ENCODE assay signal across 15 cellular contexts in the genomic region with DNA sequence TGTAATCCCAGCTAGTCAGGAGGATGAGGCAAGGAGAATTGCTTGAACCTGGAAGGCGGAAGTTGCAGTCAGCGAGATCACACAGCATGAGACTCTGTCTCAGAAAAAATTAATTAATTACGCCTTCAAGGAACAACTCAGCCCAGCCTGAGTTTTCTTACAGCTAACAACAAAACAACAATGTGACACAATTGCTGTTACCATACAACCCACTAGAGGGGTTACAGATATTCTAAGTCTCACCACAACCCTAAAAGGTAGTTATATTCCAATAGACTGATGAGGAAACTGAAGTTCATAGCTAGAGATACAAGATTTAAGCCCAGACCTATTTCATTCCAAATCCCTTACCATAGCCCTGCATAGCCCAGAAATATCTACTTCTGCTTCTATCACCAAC. TPM values are rescaled to one million over a fixed set of nuclear protein-coding genes. Genes with fewer than 3 reads are reported as not detected.
DNase-seq lines count a peak whose midpoint lies in the region; ATAC-seq and TF ChIP-seq lines count a peak whose summit lies in the region.
"Had no signal": no experiment of that assay in that cellular context is flagged by ENCODE, and none has a peak within 500 bp of the region (broad histone marks: within the 10 kb centered on the region; RNA-seq: fewer than 3 reads in every experiment).

No MANE protein-coding gene starts in this region.

- in situ Hi-C loops in ACHN (cut with HindIII; ENCODE audit: low pct_ligation_motif_present, low pct_unique_long_range_greater_than_20kb, low sequenced_read_pairs) = no loop called here

- H3K9me3 Mint-ChIP-seq in central memory CD8-positive, alpha-beta T cell = no peaks in the 10 kb centered on the region
- H3K9me3 Mint-ChIP-seq: stimulated activated memory B cell treated with anti-CD40 and anti-IgM and Interleukin-4, amounts not matched to agents 10 μg/mL and 1 μg/mL and 100 μg/mL, for 72 hours had no signal

- ATAC-seq in right cardiac atrium = no peak
- no peak for ATAC-seq in central memory CD8-positive, alpha-beta T cell (replicated peaks; ENCODE audit: extremely low read depth, poor library complexity, severe bottlenecking)
- ATAC-seq: foreskin keratinocyte; K562; left lobe of liver; stimulated activated memory B cell treated with anti-CD40 and anti-IgM and Interleukin-4, amounts not matched to agents 10 μg/mL and 1 μg/mL and 100 μg/mL, for 72 hours had no signal

- H3K27ac ChIP-seq in left ventricle myocardium inferior (replicated peaks) (peak overlapping the region; percentile 98), right cardiac atrium (ENCODE audit: low read length) (no peak overlapping the region)
- H3K27ac ChIP-seq: foreskin keratinocyte had no signal

- TF ChIP-seq CTCF in left ventricle myocardium inferior (IDR thresholded peaks at IDR 0.05; ENCODE audit: borderline replicate concordance) = no peak

- H3K4me1 Mint-ChIP-seq in central memory CD8-positive, alpha-beta T cell = peaks cover 68% of the 10 kb centered on the region

- H3K27me3 ChIP-seq in left ventricle myocardium inferior (ENCODE audit: low read depth) (no peaks in the 10 kb centered on the region), right cardiac atrium (ENCODE audit: control insufficient read depth, insufficient read depth) (no peaks in the 10 kb centered on the region)
- H3K27me3 ChIP-seq: foreskin keratinocyte had no signal

- H3K27me3 Mint-ChIP-seq in central memory CD8-positive, alpha-beta T cell = no peaks in the 10 kb centered on the region
- H3K27me3 Mint-ChIP-seq: stimulated activated memory B cell treated with anti-CD40 and anti-IgM and Interleukin-4, amounts not matched to agents 10 μg/mL and 1 μg/mL and 100 μg/mL, for 72 hours had no signal

- WGBS in right cardiac atrium = 100% methylated on average over 3 of the region's 3 CpGs

- no peaks in the 10 kb centered on the region for H3K9me3 ChIP-seq in left ventricle myocardium inferior (replicated peaks)
- H3K9me3 ChIP-seq in right cardiac atrium (ENCODE audit: control insufficient read depth, low read length) = no peaks in the 10 kb centered on the region

- intact Hi-C loops in left ventricle myocardium inferior (cut with micrococcal nuclease) = loop anchor here (5.0 to 10.0 kb wide), 2 partner anchors 85 to 132 kb away; no protein-coding TSS in a partner anchor
- intact Hi-C loops in right cardiac atrium (cut with DNase I) = loop anchor here in 3 of 4 donors (5.0 to 10.0 kb wide), 3 partner anchors 75 to 135 kb away; no protein-coding TSS in a partner anchor

- no peak overlapping the region for H3K4me3 ChIP-seq in left ventricle myocardium inferior
- H3K4me3 ChIP-seq in right cardiac atrium (ENCODE audit: low read length) = no peak overlapping the region
- H3K4me3 ChIP-seq: K562 had no signal

- peaks cover 68% of the 10 kb centered on the region for H3K4me1 ChIP-seq in left ventricle myocardium inferior
- H3K4me1 ChIP-seq in right cardiac atrium (ENCODE audit: control insufficient read depth, insufficient read depth, low read length) = no peaks in the 10 kb centered on the region

- H3K36me3 ChIP-seq in left ventricle myocardium inferior = no peaks in the 10 kb centered on the region

- DNase-seq in left ventricle myocardium inferior (no peak), right cardiac atrium (no peak), OCI-M1 (lab: John Stamatoyannopoulos, UW) (peak; percentile 13), ACHN (no peak), kidney tubule cell (ENCODE audit: low spot score) (no peak), anterior cingulate cortex (lab: John Stamatoyannopoulos, UW) (no peak), NCI-H2227 (lab: John Stamatoyannopoulos, UW; ENCODE audit: unreplicated experiment) (no peak)
- no peak for DNase-seq in central memory CD8-positive, alpha-beta T cell (ENCODE audit: low spot score in 2 of 2)
- DNase-seq: caudate nucleus, foreskin keratinocyte, NCI-H1694, NCI-H524 had no signal

- H3K4me3 Mint-ChIP-seq in central memory CD8-positive, alpha-beta T cell = peak overlapping the region; percentile 92
- H3K4me3 Mint-ChIP-seq: stimulated activated memory B cell treated with anti-CD40 and anti-IgM and Interleukin-4, amounts not matched to agents 10 μg/mL and 1 μg/mL and 100 μg/mL, for 72 hours had no signal

- H3K36me3 Mint-ChIP-seq in central memory CD8-positive, alpha-beta T cell (ENCODE audit: insufficient read depth) = peaks cover 35% of the 10 kb centered on the region
- H3K36me3 Mint-ChIP-seq: stimulated activated memory B cell treated with anti-CD40 and anti-IgM and Interleukin-4, amounts not matched to agents 10 μg/mL and 1 μg/mL and 100 μg/mL, for 72 hours had no signal

- peak overlapping the region; percentile 59 for H3K27ac Mint-ChIP-seq in central memory CD8-positive, alpha-beta T cell (ENCODE audit: low read depth)
- H3K27ac Mint-ChIP-seq: stimulated activated memory B cell treated with anti-CD40 and anti-IgM and Interleukin-4, amounts not matched to agents 10 μg/mL and 1 μg/mL and 100 μg/mL, for 72 hours had no signal

RNA-seq across cellular contexts. Expression of gene LRRC8C, which starts 2.9 kb away (rescaled TPM):
- 6.2 TPM for total RNA-seq in left ventricle myocardium inferior
- 10 to 100 TPM in 1 of 4 donors, 1 to 10 TPM in 3; 5.9 to 10.6 (median 6.9) TPM for total RNA-seq in right cardiac atrium
- polyA plus RNA-seq in right cardiac atrium = 3.6 TPM
